In the genomic region with DNA sequence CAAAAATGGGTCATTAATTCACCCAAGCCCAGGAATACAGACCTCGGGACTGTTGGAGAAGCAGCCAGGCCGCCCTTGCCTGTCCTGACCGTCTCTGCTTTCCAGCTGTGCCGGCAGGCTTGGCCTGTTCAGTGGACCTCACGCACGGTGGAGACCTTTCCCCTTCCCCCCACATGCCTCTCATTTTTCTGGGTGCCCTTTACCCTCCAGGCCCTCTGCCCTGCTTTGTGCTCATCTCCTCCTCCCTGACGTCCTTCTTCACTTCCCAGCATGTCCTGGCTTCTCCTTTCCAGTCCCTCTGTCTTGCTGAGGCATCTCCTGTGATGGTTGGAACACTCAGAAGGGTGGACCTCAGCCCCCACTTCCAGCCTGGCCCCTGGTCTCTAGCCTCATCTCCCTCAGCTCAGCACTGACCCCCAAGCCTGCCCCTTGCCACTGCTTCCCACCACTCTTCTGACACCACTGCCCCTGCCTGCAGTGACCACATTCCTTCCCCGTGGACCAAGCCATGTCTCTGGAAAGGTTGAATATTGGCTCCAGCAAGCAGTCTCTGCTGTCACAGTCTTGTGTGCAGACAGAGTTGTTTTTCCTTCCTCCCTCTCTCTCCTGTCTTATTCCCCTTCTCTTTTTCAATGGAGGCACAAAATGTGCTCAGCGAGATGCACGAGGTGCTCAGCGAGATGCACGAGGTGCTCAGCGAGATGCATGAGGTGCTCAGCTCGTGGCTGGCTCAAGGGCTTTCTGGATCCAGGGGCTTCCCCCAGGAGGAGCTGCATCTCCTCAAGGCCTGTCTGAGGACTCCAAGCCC, we compare ENCODE assay signal across 15 cellular contexts. TPM values are rescaled to one million over a fixed set of nuclear protein-coding genes. Genes with fewer than 3 reads are reported as not detected.
DNase-seq lines count a peak whose midpoint lies in the region; ATAC-seq and TF ChIP-seq lines count a peak whose summit lies in the region.
"Had no signal": no experiment of that assay in that cellular context is flagged by ENCODE, and none has a peak within 500 bp of the region (broad histone marks: within the 10 kb centered on the region; RNA-seq: fewer than 3 reads in every experiment).

No MANE protein-coding gene starts in this region.

- H3K9me2 ChIP-seq in HCT116 (ENCODE audit: insufficient read depth), result no peaks in the 10 kb centered on the region

- H3K9ac ChIP-seq in HCT116 (ENCODE audit: low read length), result no peak overlapping the region

- H3K4me1 Mint-ChIP-seq in CD4-positive, CD25-positive, alpha-beta regulatory T cell, result peaks cover 7 to 39% (median 18%) of the 10 kb centered on the region in 4 donors
- H3K4me1 Mint-ChIP-seq in effector memory CD8-positive, alpha-beta T cell (ENCODE audit: low read depth in 2 of 2), result peaks cover 16 to 28% of the 10 kb centered on the region in 2 donors
- H3K4me1 Mint-ChIP-seq in neural crest cell, result peaks cover 54% of the 10 kb centered on the region

- POLR2A ChIA-PET in HCT116 (lab: Charles Lee), result interaction anchor here (1.2 kb wide), 1 partner anchor 8 kb away, joined by 4 read pairs; no protein-coding TSS in a partner anchor

- peaks cover 17% of the 10 kb centered on the region for H3K4me1 ChIP-seq in CD4-positive, CD25-positive, alpha-beta regulatory T cell (ENCODE audit: control insufficient read depth, insufficient read depth, low read length, poor library complexity, severe bottlenecking)
- peaks cover 52 to 70% of the 10 kb centered on the region in 2 experiments for H3K4me1 ChIP-seq in HCT116 (ENCODE audit: control insufficient read depth in 1 of 2, insufficient read depth in 2 of 2, low read length in 2 of 2)

- CTCF ChIA-PET in HCT116 (lab: Charles Lee), result interaction anchor here (0.9 kb wide), 1 partner anchor 16 kb away, joined by 3 read pairs; no protein-coding TSS in a partner anchor

- no peaks in the 10 kb centered on the region for H3K27me3 Mint-ChIP-seq in CD4-positive, CD25-positive, alpha-beta regulatory T cell
- H3K27me3 Mint-ChIP-seq in effector memory CD8-positive, alpha-beta T cell, result no peaks in the 10 kb centered on the region
- no peaks in the 10 kb centered on the region for H3K27me3 Mint-ChIP-seq in neural crest cell (ENCODE audit: low read depth)

- intact Hi-C loops in HCT116 (cut with micrococcal nuclease), result loop anchor here (5.0 kb wide), 1 partner anchor 469 kb away; no protein-coding TSS in a partner anchor

- H3K4me3 Mint-ChIP-seq in CD4-positive, CD25-positive, alpha-beta regulatory T cell, result no peak overlapping the region
- H3K4me3 Mint-ChIP-seq in effector memory CD8-positive, alpha-beta T cell, result peak overlapping the region; percentile 22 to 38
- no peak overlapping the region for H3K4me3 Mint-ChIP-seq in neural crest cell

- H3K79me2 ChIP-seq in HCT116 (ENCODE audit: insufficient read depth, low read length), result peaks cover 94% of the 10 kb centered on the region

- no peak overlapping the region for H2AFZ ChIP-seq in HCT116 (ENCODE audit: low read depth, low read length, poor library complexity, severe bottlenecking)

- no peak for TF ChIP-seq RAD21 in HCT116 (IDR thresholded peaks at IDR 0.05; ENCODE audit: low read depth)

- H4K20me1 ChIP-seq in HCT116 (ENCODE audit: insufficient read depth), result peaks cover 11% of the 10 kb centered on the region; the same call in 1 of the 2 replicates

- DNase-seq in CD4-positive, CD25-positive, alpha-beta regulatory T cell, result no peak
- DNase-seq in HCT116 (ENCODE audit: low read depth, low spot score) (no peak), neural crest cell (ENCODE audit: low read depth, low spot score) (no peak), NCI-H2107 treated with DMSO at 0.1 percent for 48 hours (lab: John Stamatoyannopoulos, UW; ENCODE audit: unreplicated experiment) (no peak)
- DNase-seq in effector memory CD8-positive, alpha-beta T cell, result no peak
- DNase-seq: activated CD4-positive, CD25-positive, alpha-beta regulatory T cell; activated gamma-delta T cell; dermis blood vessel endothelial cell; lower lobe of right lung; ovary; stimulated activated CD4-positive, alpha-beta T cell treated with anti-CD3 and anti-CD28 coated beads, Interleukin-4, amount 100 ng/mL, for 4 hours had no signal

- H3K4me3 ChIP-seq in CD4-positive, CD25-positive, alpha-beta regulatory T cell (ENCODE audit: low read depth, low read length), result no peak overlapping the region
- no peak overlapping the region for H3K4me3 ChIP-seq in HCT116 (replicated peaks in 1 of 2; ENCODE audit: low read depth in 1 of 2, low read length in 2 of 2)
- H3K4me3 ChIP-seq: lower lobe of right lung, ovary, SK-N-MC had no signal

- H3K27ac ChIP-seq in CD4-positive, CD25-positive, alpha-beta regulatory T cell (ENCODE audit: insufficient read depth, low read length, poor library complexity, severe bottlenecking), result no peak overlapping the region
- no peak overlapping the region; the same call in 1 of the 2 replicates for H3K27ac ChIP-seq in HCT116 (ENCODE audit: low read depth, low read length)
- H3K27ac ChIP-seq: lower lobe of right lung, ovary, SK-N-MC had no signal

- peak overlapping the region; percentile 78 for H3K4me2 ChIP-seq in HCT116 (ENCODE audit: low read length)

- TF ChIP-seq POLR2A in HCT116 (IDR thresholded peaks at IDR 0.05; ENCODE audit: borderline replicate concordance, extremely low read depth, insufficient read depth, insufficient read length), result no peak

- H3K27me3 ChIP-seq in CD4-positive, CD25-positive, alpha-beta regulatory T cell (ENCODE audit: control insufficient read depth, insufficient read depth, low read length), result no peaks in the 10 kb centered on the region
- H3K27me3 ChIP-seq in HCT116 (ENCODE audit: insufficient read depth, low read length), result no peaks in the 10 kb centered on the region
- H3K27me3 ChIP-seq: ovary had no signal

- BruUV-seq in HCT116 (replicated peaks; lab: Mats Ljungman, UMichigan), result no TSS peak

- no peaks in the 10 kb centered on the region for H3K9me3 ChIP-seq in CD4-positive, CD25-positive, alpha-beta regulatory T cell (ENCODE audit: control insufficient read depth in 2 of 2, low read length in 2 of 2)
- H3K9me3 ChIP-seq in HCT116 (ENCODE audit: control insufficient read depth in 1 of 2, insufficient read depth in 1 of 2, low read depth in 1 of 2, low read length in 2 of 2), result no peaks in the 10 kb centered on the region
- H3K9me3 ChIP-seq: lower lobe of right lung, ovary had no signal

- no peaks in the 10 kb centered on the region for H3K9me3 Mint-ChIP-seq in CD4-positive, CD25-positive, alpha-beta regulatory T cell
- H3K9me3 Mint-ChIP-seq in effector memory CD8-positive, alpha-beta T cell, result no peaks in the 10 kb centered on the region
- no peaks in the 10 kb centered on the region for H3K9me3 Mint-ChIP-seq in neural crest cell

- H3K36me3 Mint-ChIP-seq in CD4-positive, CD25-positive, alpha-beta regulatory T cell, result peaks cover 14% of the 10 kb centered on the region
- H3K36me3 Mint-ChIP-seq in effector memory CD8-positive, alpha-beta T cell (ENCODE audit: insufficient read depth), result peaks cover 2% of the 10 kb centered on the region
- no peaks in the 10 kb centered on the region for H3K36me3 Mint-ChIP-seq in neural crest cell (ENCODE audit: low read depth)

- TF ChIP-seq CTCF in HCT116 (IDR thresholded peaks at IDR 0.05 in 2 of 3, conservative IDR thresholded peaks at IDR 0.05 in 1 of 3; ENCODE audit: borderline replicate concordance in 1 of 3, insufficient read depth in 1 of 3, low read depth in 2 of 3, low read length in 2 of 3) (no peak), neural crest cell (conservative IDR thresholded peaks at IDR 0.05) (no peak)

- H3K27ac Mint-ChIP-seq in CD4-positive, CD25-positive, alpha-beta regulatory T cell, result peak overlapping the region; percentile 47 to 90 (median 88)
- H3K27ac Mint-ChIP-seq in effector memory CD8-positive, alpha-beta T cell, result peak overlapping the region; percentile 42 to 92
- peak overlapping the region; percentile 65 for H3K27ac Mint-ChIP-seq in neural crest cell (ENCODE audit: unreplicated experiment)

- H3K36me3 ChIP-seq in CD4-positive, CD25-positive, alpha-beta regulatory T cell (ENCODE audit: control insufficient read depth, insufficient read depth, low read length), result peaks cover 9% of the 10 kb centered on the region
- peaks cover 8 to 25% of the 10 kb centered on the region in 2 experiments for H3K36me3 ChIP-seq in HCT116 (ENCODE audit: control insufficient read depth in 1 of 2, insufficient read depth in 2 of 2, low read length in 2 of 2)
- H3K36me3 ChIP-seq: ovary had no signal

- ATAC-seq in CD4-positive, CD25-positive, alpha-beta regulatory T cell (ENCODE audit: low read depth in 2 of 2), result no peak
- ATAC-seq in HCT116 (no peak), GM18511 (IDR thresholded peaks at IDR 0.05; ENCODE audit: unreplicated experiment) (no peak), GM19324 (IDR thresholded peaks at IDR 0.05; ENCODE audit: low FRiP score, unreplicated experiment) (no peak), HG03159 (IDR thresholded peaks at IDR 0.05; ENCODE audit: unreplicated experiment) (no peak)
- ATAC-seq in effector memory CD8-positive, alpha-beta T cell (replicated peaks), result no peak
- ATAC-seq: lower lobe of right lung had no signal

- RAD21 ChIA-PET in HCT116 (lab: Charles Lee; ENCODE audit: low non-redundant PET in 1 of 2, low total read pairs in 2 of 2, uncharacterized antibody in 2 of 2, unreplicated experiment in 2 of 2), result no interaction called here

TF ChIP-seq in HCT116, 20 proteins besides CTCF, POLR2A, EP300 and RAD21 (continues in another document):
- TF ChIP-seq TCF7L2 (IDR thresholded peaks at IDR 0.05; ENCODE audit: borderline replicate concordance, extremely low read depth, insufficient read depth, insufficient read length) (no peak), POLR2AphosphoS5 (IDR thresholded peaks at IDR 0.05; ENCODE audit: low read depth, low read length) (no peak), FOSL1 (IDR thresholded peaks at IDR 0.05; ENCODE audit: low read depth) (no peak)
- TF ChIP-seq, protein P1, sequence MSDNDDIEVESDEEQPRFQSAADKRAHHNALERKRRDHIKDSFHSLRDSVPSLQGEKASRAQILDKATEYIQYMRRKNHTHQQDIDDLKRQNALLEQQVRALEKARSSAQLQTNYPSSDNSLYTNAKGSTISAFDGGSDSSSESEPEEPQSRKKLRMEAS (IDR thresholded peaks at IDR 0.05), result no peak

RNA-seq across cellular contexts. Expression of a gene that starts 14.9 kb away (rescaled TPM):
- total RNA-seq in CD4-positive, CD25-positive, alpha-beta regulatory T cell, result 38.2 TPM
- polyA plus RNA-seq in CD4-positive, CD25-positive, alpha-beta regulatory T cell, result 1 to 10 TPM; 6.7 to 8.7 (median 7.4) TPM
- total RNA-seq in HCT116 (2021; ENCODE audit: unreplicated experiment), result 57.0 TPM
- 51.9 and 56.4 TPM in 2 replicates for polyA plus RNA-seq in HCT116 (2012)
- 22.3 and 23.3 TPM in 2 replicates for total RNA-seq in neural crest cell

RNA-seq across cellular contexts. Expression of a gene that starts 59.7 kb away (rescaled TPM):
- 22.1 TPM for total RNA-seq in CD4-positive, CD25-positive, alpha-beta regulatory T cell
- 10 to 100 TPM; 10.4 to 14.3 (median 10.9) TPM for polyA plus RNA-seq in CD4-positive, CD25-positive, alpha-beta regulatory T cell
- total RNA-seq in HCT116 (2021; ENCODE audit: unreplicated experiment) (21.6 TPM), neural crest cell (95.4 and 99.9 TPM in 2 replicates)
- polyA plus RNA-seq in HCT116 (2012), result 9.5 and 13.5 TPM in 2 replicates

Comparison
In these comparisons a context has a peak if more than half of its experiments do, and no peak if none do; other contexts are left out.
1. H3K4me3 Mint-ChIP-seq: peak in effector memory CD8-positive, alpha-beta T cell (2 of 2); none in CD4-positive, CD25-positive, alpha-beta regulatory T cell (0 of 4) and neural crest cell (single experiment).
2. Peak in every context shown above with its lines, with median percentiles within 50 percentile points of each other: H3K27ac Mint-ChIP-seq.